Comparison of ENCODE assay signal across 20 cellular contexts in genomic region chr6:34512738-34513115, GRCh38. TPM values are rescaled to one million over a fixed set of nuclear protein-coding genes. Genes with fewer than 3 reads are reported as not detected.
DNase-seq lines count a peak whose midpoint lies in the region; ATAC-seq and TF ChIP-seq lines count a peak whose summit lies in the region.
"Had no signal": no experiment of that assay in that cellular context is flagged by ENCODE, and none has a peak within 500 bp of the region (broad histone marks: within the 10 kb centered on the region; RNA-seq: fewer than 3 reads in every experiment).

No MANE protein-coding gene starts in this region.

- peaks cover 8% of the 10 kb centered on the region for H3K9me3 Mint-ChIP-seq in endodermal cell

- H3K79me2 ChIP-seq in osteoblast (ENCODE audit: insufficient read depth, low read length) = no peaks in the 10 kb centered on the region

- H3K27ac ChIP-seq in RWPE2 (ENCODE audit: poor library complexity, severe bottlenecking) (no peak overlapping the region), endodermal cell (ENCODE audit: low read depth, low read length) (no peak overlapping the region), osteoblast (ENCODE audit: low read depth, low read length) (no peak overlapping the region)
- H3K27ac ChIP-seq: A549, KMS-11, RWPE1, SJSA1 had no signal

- peaks cover 62% of the 10 kb centered on the region for H3K27me3 Mint-ChIP-seq in endodermal cell (ENCODE audit: insufficient read depth)

- no peak overlapping the region for H3K4me3 Mint-ChIP-seq in endodermal cell
- H3K4me3 Mint-ChIP-seq: CD14-positive monocyte had no signal

- no peak overlapping the region for H2AFZ ChIP-seq in osteoblast (ENCODE audit: low read length)

- no peak overlapping the region for H3K27ac Mint-ChIP-seq in endodermal cell
- H3K27ac Mint-ChIP-seq: CD14-positive monocyte had no signal

- H3K4me1 ChIP-seq in RWPE2 (ENCODE audit: insufficient read depth, poor library complexity, severe bottlenecking) (no peaks in the 10 kb centered on the region), endodermal cell (ENCODE audit: control insufficient read depth, insufficient read depth, low read length) (peaks cover 23% of the 10 kb centered on the region), osteoblast (ENCODE audit: insufficient read depth, low read length) (no peaks in the 10 kb centered on the region), HAP-1 (peaks cover 7% of the 10 kb centered on the region; the same call in 1 of the 2 replicates)
- H3K4me1 ChIP-seq: A549, SJSA1 had no signal

- in situ Hi-C loops in HAP-1 (cut with MboI; ENCODE audit: low sequenced_read_pairs) = no loop called here

- H4K20me1 ChIP-seq in osteoblast (ENCODE audit: insufficient read depth, low read length) = no peaks in the 10 kb centered on the region

- H3K36me3 Mint-ChIP-seq in endodermal cell (ENCODE audit: low read depth) = peaks cover 1% of the 10 kb centered on the region
- H3K36me3 Mint-ChIP-seq: CD14-positive monocyte had no signal

- H3K9me3 ChIP-seq in RWPE2 (ENCODE audit: severe bottlenecking) (no peaks in the 10 kb centered on the region), endodermal cell (ENCODE audit: control insufficient read depth, low read length) (peaks cover 3% of the 10 kb centered on the region), osteoblast (ENCODE audit: low read depth, low read length) (no peaks in the 10 kb centered on the region), HAP-1 (no peaks in the 10 kb centered on the region; the same call in 1 of the 2 replicates)

- H3K4me3 ChIP-seq in AG10803 (ENCODE audit: low read length) = no peak overlapping the region
- H3K4me3 ChIP-seq in RWPE2 (ENCODE audit: severe bottlenecking) = no peak overlapping the region
- no peak overlapping the region for H3K4me3 ChIP-seq in endodermal cell (ENCODE audit: low read length)
- H3K4me3 ChIP-seq in osteoblast (ENCODE audit: insufficient read depth, low read length) = no peak overlapping the region
- no peak overlapping the region for H3K4me3 ChIP-seq in HAP-1
- H3K4me3 ChIP-seq: A549, SJSA1 had no signal

- ATAC-seq in RWPE2 (ENCODE audit: low read depth) (no peak), HG03469 (IDR thresholded peaks at IDR 0.05; ENCODE audit: unreplicated experiment) (no peak)
- ATAC-seq: A549, PC-3 had no signal

- peaks cover 5% of the 10 kb centered on the region for H3K27me3 ChIP-seq in RWPE2 (ENCODE audit: insufficient read depth, poor library complexity, severe bottlenecking)
- H3K27me3 ChIP-seq in endodermal cell (ENCODE audit: control insufficient read depth, insufficient read depth, low read length, poor library complexity, severe bottlenecking) = peaks cover 38% of the 10 kb centered on the region
- peaks cover 23% of the 10 kb centered on the region for H3K27me3 ChIP-seq in osteoblast (ENCODE audit: insufficient read depth, low read length)
- no peaks in the 10 kb centered on the region for H3K27me3 ChIP-seq in HAP-1 (ENCODE audit: low read depth)
- H3K27me3 ChIP-seq: SJSA1 had no signal

- H3K4me2 ChIP-seq in osteoblast (ENCODE audit: insufficient read depth, low read length) = no peak overlapping the region
- H3K4me2 ChIP-seq: A549, KMS-11 had no signal

- H3K4me1 Mint-ChIP-seq in endodermal cell = peaks cover 34% of the 10 kb centered on the region
- H3K4me1 Mint-ChIP-seq: CD14-positive monocyte had no signal

- WGBS in endodermal cell (ENCODE audit: insufficient coverage in 1 of 2, insufficient read length in 1 of 2), 2 experiments = 82 to 93% methylated on average over 5 of the region's 5 CpGs

- H3K36me3 ChIP-seq in RWPE2 (ENCODE audit: low read depth) (no peaks in the 10 kb centered on the region), endodermal cell (ENCODE audit: control insufficient read depth, insufficient read depth, low read length) (no peaks in the 10 kb centered on the region), osteoblast (ENCODE audit: insufficient read depth, low read length) (no peaks in the 10 kb centered on the region), HAP-1 (replicated peaks) (no peaks in the 10 kb centered on the region)
- H3K36me3 ChIP-seq: SJSA1 had no signal

- H3K9ac ChIP-seq in endodermal cell (ENCODE audit: extremely low read depth, low read length, poor library complexity, severe bottlenecking) = no peak overlapping the region
- H3K9ac ChIP-seq: KMS-11 had no signal

- DNase-seq in AG10803 (ENCODE audit: low read depth) (peak; percentile 12), RWPE2 (ENCODE audit: low spot score) (peak; percentile 13), endodermal cell (peak; percentile 44), osteoblast (ENCODE audit: insufficient read length, low spot score, missing footprints) (peak; percentile 43), HAP-1 (ENCODE audit: low spot score in 2 of 2) (no peak), midbrain (lab: John Stamatoyannopoulos, UW) (no peak), DMS79 (lab: John Stamatoyannopoulos, UW) (no peak)
- DNase-seq: HCEC 1CT, NCI-H1436, NCI-H2029 treated with DMSO at 0.1 percent for 48 hours, NCI-H446 treated with DMSO at 0.1 percent for 48 hours, PC-3 had no signal

- TF ChIP-seq CTCF in AG10803 (conservative IDR thresholded peaks at IDR 0.05; ENCODE audit: low read length) (no peak), RWPE2 (IDR thresholded peaks at IDR 0.05; ENCODE audit: poor library complexity, severe bottlenecking) (no peak), endodermal cell (conservative IDR thresholded peaks at IDR 0.05) (no peak), osteoblast (IDR thresholded peaks at IDR 0.05; ENCODE audit: extremely low read depth, low read depth, low read length) (no peak)

RNA-seq across cellular contexts. Expression of gene SPDEF, which starts 43.4 kb away (rescaled TPM):
- 1 to 10 TPM; 1.1 to 2.6 TPM for total RNA-seq in endodermal cell
- polyA plus RNA-seq in endodermal cell (2013, experiment 1 of 2) = 0.57 TPM
- polyA plus RNA-seq in endodermal cell (2013, experiment 2 of 2) = 0.25 TPM
- 0.29 TPM in 1 of 2 replicates, not detected in the other for total RNA-seq in osteoblast
- total RNA-seq: HepG2, M059J, SJSA1 had no signal
- polyA plus RNA-seq: CD14-positive monocyte, HepG2 had no signal

RNA-seq across cellular contexts. Expression of gene PACSIN1, which starts 46.9 kb away (rescaled TPM):
- total RNA-seq in endodermal cell (1 to 10 TPM; 7.2 to 7.3 TPM), osteoblast (not detected in 2 replicates)
- 2.4 TPM for polyA plus RNA-seq in endodermal cell (2013, experiment 1 of 2)
- polyA plus RNA-seq in endodermal cell (2013, experiment 2 of 2) = 1.7 TPM
- total RNA-seq: HepG2, SJSA1 had no signal
- polyA plus RNA-seq: CD14-positive monocyte, HepG2 had no signal

Comparison
In these comparisons a context has a peak if more than half of its experiments do, and no peak if none do; other contexts are left out.
1. DNase-seq: peak in AG10803 (single experiment), RWPE2 (single experiment), endodermal cell (single experiment) and osteoblast (single experiment); none in HAP-1 (0 of 2), midbrain (single experiment) and DMS79 (single experiment).